11 cellular contexts compared by ENCODE assay signal in the genomic region with DNA sequence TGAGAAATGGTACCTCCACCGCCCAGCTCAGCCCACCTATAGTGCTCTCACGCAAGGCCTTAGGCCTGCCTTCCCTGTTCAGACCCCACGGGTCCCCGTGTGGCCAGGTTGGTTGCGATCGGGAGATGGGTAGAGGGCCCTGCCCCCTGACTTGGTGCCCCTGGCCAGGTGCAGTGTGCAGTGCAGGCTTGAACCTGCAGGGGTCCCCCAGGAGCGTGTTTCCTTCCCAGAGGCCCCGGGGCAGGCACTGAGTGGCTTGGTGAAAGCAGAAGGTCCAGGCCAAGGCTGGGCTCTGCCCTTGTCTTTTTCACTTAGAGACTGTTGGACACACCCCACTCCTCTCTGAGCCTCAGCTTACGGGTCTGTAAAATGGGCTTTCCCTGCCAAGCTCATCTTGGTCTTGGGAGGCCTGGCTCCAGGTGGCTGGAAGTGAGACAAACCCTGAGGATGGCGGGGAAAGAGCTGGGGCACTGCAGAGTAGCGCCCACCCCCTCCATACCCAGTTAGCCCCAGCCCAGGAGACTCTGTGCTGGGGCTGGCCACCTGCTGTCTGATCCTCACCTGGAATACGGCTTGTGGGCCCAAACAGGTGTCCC. TPM values are rescaled to one million over a fixed set of nuclear protein-coding genes. Genes with fewer than 3 reads are reported as not detected.
DNase-seq lines count a peak whose midpoint lies in the region; ATAC-seq and TF ChIP-seq lines count a peak whose summit lies in the region.
"Had no signal": no experiment of that assay in that cellular context is flagged by ENCODE, and none has a peak within 500 bp of the region (broad histone marks: within the 10 kb centered on the region; RNA-seq: fewer than 3 reads in every experiment).

No MANE protein-coding gene starts in this region.

- DNase-seq in GM10266 (ENCODE audit: extremely low spot score) (no peak), MG63 (no peak), NCI-H187 treated with DMSO at 0.1 percent for 48 hours (lab: John Stamatoyannopoulos, UW) (no peak), NCI-H2029 (lab: John Stamatoyannopoulos, UW) (no peak)
- DNase-seq in activated naive CD4-positive, alpha-beta T cell treated with anti-CD3 and anti-CD28 coated beads, Interleukin-2, amount 10 ng/mL, durations not matched to agents 7 days and 5 days, result peak; percentile 53
- DNase-seq in naive thymus-derived CD4-positive, alpha-beta T cell, result no peak
- DNase-seq: NCI-H2081 treated with DMSO at 0.1 percent for 48 hours had no signal

- TF ChIP-seq CTCF in GM10266 (IDR thresholded peaks at IDR 0.05; ENCODE audit: control insufficient read depth, insufficient read depth, low read depth, missing control alignments) (peak; percentile 33), LNCAP (IDR thresholded peaks at IDR 0.05) (peak; percentile 24; the same call in 1 of the 2 replicates)

- POLR2A ChIA-PET in naive thymus-derived CD4-positive, alpha-beta T cell (lab: Charles Lee), result interaction anchor here (0.9 to 11.7 kb wide), 3 partner anchors 9 to 148 kb away, joined by 4 to 294 read pairs (median 5); a partner anchor contains a TSS

- H3K4me1 Mint-ChIP-seq in activated naive CD4-positive, alpha-beta T cell treated with anti-CD3 and anti-CD28 coated beads, Interleukin-2, amount 10 ng/mL, durations not matched to agents 7 days and 5 days, result peaks cover 6% of the 10 kb centered on the region
- H3K4me1 Mint-ChIP-seq in naive thymus-derived CD4-positive, alpha-beta T cell, result peaks cover 0 to 19% (median 6%) of the 10 kb centered on the region in 7 donors

- H3K27me3 Mint-ChIP-seq in activated naive CD4-positive, alpha-beta T cell treated with anti-CD3 and anti-CD28 coated beads, Interleukin-2, amount 10 ng/mL, durations not matched to agents 7 days and 5 days, result peaks cover 97% of the 10 kb centered on the region
- H3K27me3 Mint-ChIP-seq in naive thymus-derived CD4-positive, alpha-beta T cell, result peaks cover 0 to 31% (median 0%) of the 10 kb centered on the region in 5 donors

- H3K9me3 ChIP-seq in naive thymus-derived CD4-positive, alpha-beta T cell (ENCODE audit: control insufficient read depth in 2 of 3, low read length in 3 of 3), result no peaks in the 10 kb centered on the region
- no peaks in the 10 kb centered on the region for H3K9me3 ChIP-seq in MG63

- H3K27ac ChIP-seq in naive thymus-derived CD4-positive, alpha-beta T cell (ENCODE audit: low read depth, low read length), result no peak overlapping the region

- H3K4me3 ChIP-seq in naive thymus-derived CD4-positive, alpha-beta T cell (ENCODE audit: low read length), result no peak overlapping the region
- H3K4me3 ChIP-seq in MG63, result no peak overlapping the region

- no peak overlapping the region for H3K27ac Mint-ChIP-seq in activated naive CD4-positive, alpha-beta T cell treated with anti-CD3 and anti-CD28 coated beads, Interleukin-2, amount 10 ng/mL, durations not matched to agents 7 days and 5 days
- H3K27ac Mint-ChIP-seq in naive thymus-derived CD4-positive, alpha-beta T cell, result no peak overlapping the region
- H3K27ac Mint-ChIP-seq: dendritic cell treated with granulocyte-macrophage colony-stimulating factor and Interleukin-4, amounts not matched to agents 40 ng/mL and 50 ng/mL, for 4 days had no signal

- no peak overlapping the region for H3K4me3 Mint-ChIP-seq in activated naive CD4-positive, alpha-beta T cell treated with anti-CD3 and anti-CD28 coated beads, Interleukin-2, amount 10 ng/mL, durations not matched to agents 7 days and 5 days
- no peak overlapping the region for H3K4me3 Mint-ChIP-seq in naive thymus-derived CD4-positive, alpha-beta T cell
- H3K4me3 Mint-ChIP-seq: dendritic cell treated with granulocyte-macrophage colony-stimulating factor and Interleukin-4, amounts not matched to agents 40 ng/mL and 50 ng/mL, for 4 days had no signal

- intact Hi-C loops in naive thymus-derived CD4-positive, alpha-beta T cell (cut with micrococcal nuclease), result no loop called here

- peaks cover 0 to 15% of the 10 kb centered on the region in 2 donors for H3K4me1 ChIP-seq in naive thymus-derived CD4-positive, alpha-beta T cell (ENCODE audit: control insufficient read depth in 2 of 2, insufficient read depth in 2 of 2, low read length in 2 of 2)

- ATAC-seq in naive thymus-derived CD4-positive, alpha-beta T cell, result peak; percentile 63
- ATAC-seq in GM21528 (IDR thresholded peaks at IDR 0.05; ENCODE audit: low FRiP score, unreplicated experiment), result no peak
- ATAC-seq: left lobe of liver had no signal

- no peaks in the 10 kb centered on the region for H3K36me3 Mint-ChIP-seq in activated naive CD4-positive, alpha-beta T cell treated with anti-CD3 and anti-CD28 coated beads, Interleukin-2, amount 10 ng/mL, durations not matched to agents 7 days and 5 days
- no peaks in the 10 kb centered on the region for H3K36me3 Mint-ChIP-seq in naive thymus-derived CD4-positive, alpha-beta T cell

- CTCF ChIA-PET in activated naive CD4-positive, alpha-beta T cell treated with anti-CD3 and anti-CD28 coated beads, Interleukin-2, amount 10 ng/mL, durations not matched to agents 7 days and 5 days (lab: Charles Lee), result interaction anchor here (0.6 to 1.5 kb wide), 3 partner anchors 12 to 245 kb away, joined by 3 read pairs; no protein-coding TSS in a partner anchor
- CTCF ChIA-PET in naive thymus-derived CD4-positive, alpha-beta T cell (lab: Charles Lee), result interaction anchor here (1.5 kb wide), 1 partner anchor 8 kb away, joined by 3 read pairs; no protein-coding TSS in a partner anchor

- no peaks in the 10 kb centered on the region for H3K9me3 Mint-ChIP-seq in activated naive CD4-positive, alpha-beta T cell treated with anti-CD3 and anti-CD28 coated beads, Interleukin-2, amount 10 ng/mL, durations not matched to agents 7 days and 5 days
- no peaks in the 10 kb centered on the region for H3K9me3 Mint-ChIP-seq in naive thymus-derived CD4-positive, alpha-beta T cell
- H3K9me3 Mint-ChIP-seq: dendritic cell treated with granulocyte-macrophage colony-stimulating factor and Interleukin-4, amounts not matched to agents 40 ng/mL and 50 ng/mL, for 4 days had no signal

- H3K27me3 ChIP-seq in naive thymus-derived CD4-positive, alpha-beta T cell (ENCODE audit: control insufficient read depth in 2 of 2, insufficient read depth in 2 of 2, low read length in 2 of 2), result no peaks in the 10 kb centered on the region
- no peaks in the 10 kb centered on the region for H3K27me3 ChIP-seq in MG63

- H3K36me3 ChIP-seq in naive thymus-derived CD4-positive, alpha-beta T cell (ENCODE audit: control insufficient read depth in 2 of 3, insufficient read depth in 3 of 3, low read length in 3 of 3), result no peaks in the 10 kb centered on the region
- H3K36me3 ChIP-seq in MG63, result no peaks in the 10 kb centered on the region

RNA-seq across cellular contexts. Expression of a gene that starts 9.3 kb away (rescaled TPM):
- total RNA-seq in naive thymus-derived CD4-positive, alpha-beta T cell, result not detected
- not detected for polyA plus RNA-seq in naive thymus-derived CD4-positive, alpha-beta T cell
- total RNA-seq in MG63 (2014; rRNA removed; shearing (Covaris generic); ENCODE audit: low replicate concordance), result not detected in 2 replicates

RNA-seq across cellular contexts. Expression of a gene that starts 13.0 kb away (rescaled TPM):
- 10 to 100 TPM; 55.8 to 91.2 (median 72.6) TPM for total RNA-seq in naive thymus-derived CD4-positive, alpha-beta T cell
- polyA plus RNA-seq in naive thymus-derived CD4-positive, alpha-beta T cell, result 10 to 100 TPM; 12.7 to 29.9 TPM
- total RNA-seq in MG63 (2014; rRNA removed; shearing (Covaris generic); ENCODE audit: low replicate concordance), result 16.6 and 17.3 TPM in 2 replicates

RNA-seq across cellular contexts. Expression of a gene that starts 16.8 kb away (rescaled TPM):
- total RNA-seq in naive thymus-derived CD4-positive, alpha-beta T cell, result 100 to 1,000 TPM; 182 to 253 (median 204) TPM
- polyA plus RNA-seq in naive thymus-derived CD4-positive, alpha-beta T cell, result 10 to 100 TPM; 52.5 to 65.1 TPM
- 0.15 and 4.5 TPM in 2 replicates for total RNA-seq in MG63 (2014; rRNA removed; shearing (Covaris generic); ENCODE audit: low replicate concordance)

RNA-seq across cellular contexts. Expression of a gene that starts 47.2 kb away (rescaled TPM):
- 10 to 100 TPM; 12.3 to 37.0 (median 26.7) TPM for total RNA-seq in naive thymus-derived CD4-positive, alpha-beta T cell
- polyA plus RNA-seq in naive thymus-derived CD4-positive, alpha-beta T cell, result 10 to 100 TPM; 15.7 to 26.5 TPM
- total RNA-seq in MG63 (2014; rRNA removed; shearing (Covaris generic); ENCODE audit: low replicate concordance), result 9.6 and 12.3 TPM in 2 replicates

Comparison
In these comparisons a context has a peak if more than half of its experiments do, and no peak if none do; other contexts are left out.
1. RNA of a gene that starts 16.8 kb away (total RNA-seq): 182 to 253 TPM in naive thymus-derived CD4-positive, alpha-beta T cell; 0.15 to 4.5 TPM in MG63; every median in the first group is over 10 times any median in the second.